ENCODE assay signal across 17 cellular contexts in the genomic region with DNA sequence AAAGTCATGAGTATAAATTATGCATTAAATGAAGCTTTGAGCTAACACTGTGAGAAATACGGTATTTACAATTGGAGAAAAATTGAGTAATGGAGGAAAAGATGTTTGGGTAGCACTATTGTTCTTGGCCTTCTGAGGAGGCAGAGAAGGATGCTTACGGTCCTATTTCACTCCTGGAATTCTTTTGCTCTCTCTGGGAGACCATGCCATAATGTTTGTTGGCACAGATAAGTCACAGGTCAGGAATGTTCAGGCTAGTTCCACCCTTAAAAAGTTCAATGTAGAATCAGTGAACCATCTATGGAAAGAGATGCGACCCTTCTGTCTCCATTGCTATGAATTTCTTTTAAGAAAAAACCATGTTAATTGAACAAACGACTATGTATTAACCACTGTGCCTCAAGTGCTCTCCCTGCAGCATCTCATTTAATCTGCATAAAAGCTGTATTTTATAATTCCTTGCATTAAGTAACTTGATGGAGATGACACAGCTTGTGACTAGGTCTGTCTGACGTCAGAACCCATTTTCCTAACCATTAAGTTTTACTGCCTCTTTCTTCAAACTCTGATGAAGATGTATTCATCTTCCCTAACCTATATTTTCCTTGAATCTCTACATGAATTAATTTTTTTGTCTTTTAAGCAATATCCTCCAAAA. TPM values are rescaled to one million over a fixed set of nuclear protein-coding genes. Genes with fewer than 3 reads are reported as not detected.
DNase-seq lines count a peak whose midpoint lies in the region; ATAC-seq and TF ChIP-seq lines count a peak whose summit lies in the region.
"Had no signal": no experiment of that assay in that cellular context is flagged by ENCODE, and none has a peak within 500 bp of the region (broad histone marks: within the 10 kb centered on the region; RNA-seq: fewer than 3 reads in every experiment).

No MANE protein-coding gene starts in this region.

- peaks cover 69% of the 10 kb centered on the region for H3K4me1 ChIP-seq in CD4-positive, CD25-positive, alpha-beta regulatory T cell (ENCODE audit: control insufficient read depth, insufficient read depth, low read length, poor library complexity, severe bottlenecking)

- peaks cover 29% of the 10 kb centered on the region for H3K36me3 ChIP-seq in CD4-positive, CD25-positive, alpha-beta regulatory T cell (ENCODE audit: control insufficient read depth, insufficient read depth, low read length)
- H3K36me3 ChIP-seq: ovary, Peyer's patch had no signal

- H3K9me3 Mint-ChIP-seq in CD4-positive, CD25-positive, alpha-beta regulatory T cell, result no peaks in the 10 kb centered on the region
- H3K9me3 Mint-ChIP-seq in stimulated activated memory B cell treated with anti-CD40 and anti-IgM and Interleukin-4, amounts not matched to agents 10 μg/mL and 1 μg/mL and 100 μg/mL, for 72 hours, result no peaks in the 10 kb centered on the region
- H3K9me3 Mint-ChIP-seq: brain had no signal

- H3K27me3 ChIP-seq in CD4-positive, CD25-positive, alpha-beta regulatory T cell (ENCODE audit: control insufficient read depth, insufficient read depth, low read length), result no peaks in the 10 kb centered on the region
- H3K27me3 ChIP-seq: ovary, Peyer's patch had no signal

- ATAC-seq in CD4-positive, CD25-positive, alpha-beta regulatory T cell (ENCODE audit: low read depth in 2 of 2), result no peak
- ATAC-seq in T-helper 17 cell (no peak), GM21529 (IDR thresholded peaks at IDR 0.05; ENCODE audit: unreplicated experiment) (no peak), GM18505 (IDR thresholded peaks at IDR 0.05; ENCODE audit: unreplicated experiment) (no peak), omental fat pad (ENCODE audit: low FRiP score) (no peak)
- no peak for ATAC-seq in stimulated activated memory B cell treated with anti-CD40 and anti-IgM and Interleukin-4, amounts not matched to agents 10 μg/mL and 1 μg/mL and 100 μg/mL, for 72 hours

- H3K27ac ChIP-seq in CD4-positive, CD25-positive, alpha-beta regulatory T cell (ENCODE audit: insufficient read depth, low read length, poor library complexity, severe bottlenecking), result peak overlapping the region; percentile 67
- H3K27ac ChIP-seq: C4-2B, ovary, Peyer's patch had no signal

- no peak for TF ChIP-seq POLR2A in GM18505 (IDR thresholded peaks at IDR 0.05; ENCODE audit: borderline replicate concordance, extremely low read depth, insufficient read depth, insufficient read length)

- in situ Hi-C loops in Caki2 (cut with HindIII; ENCODE audit: low pct_unique_long_range_greater_than_20kb, low sequenced_read_pairs), result no loop called here

- peaks cover 44 to 80% (median 68%) of the 10 kb centered on the region in 4 donors for H3K4me1 Mint-ChIP-seq in CD4-positive, CD25-positive, alpha-beta regulatory T cell
- H3K4me1 Mint-ChIP-seq in T-helper 17 cell, result peaks cover 62% of the 10 kb centered on the region
- H3K4me1 Mint-ChIP-seq in stimulated activated memory B cell treated with anti-CD40 and anti-IgM and Interleukin-4, amounts not matched to agents 10 μg/mL and 1 μg/mL and 100 μg/mL, for 72 hours, result peaks cover 63% of the 10 kb centered on the region
- H3K4me1 Mint-ChIP-seq: brain had no signal

- DNase-seq in CD4-positive, CD25-positive, alpha-beta regulatory T cell, result no peak
- DNase-seq in Caki2 (ENCODE audit: low read depth), result peak; percentile 72
- no peak for DNase-seq in T-helper 17 cell
- DNase-seq in fibroblast of pulmonary artery (ENCODE audit: low read depth), result peak; percentile 45
- DNase-seq in omental fat pad (ENCODE audit: low spot score), result no peak
- DNase-seq: activated effector memory CD4-positive, alpha-beta T cell treated with anti-CD3 and anti-CD28 coated beads, Interleukin-2, amount 50 U/mL, for 16 hours; hippocampal formation; NCI-H2107; NCI-H69; ovary; small intestine had no signal

- peak overlapping the region; percentile 37 to 65 (median 52) for H3K4me3 Mint-ChIP-seq in CD4-positive, CD25-positive, alpha-beta regulatory T cell
- no peak overlapping the region for H3K4me3 Mint-ChIP-seq in T-helper 17 cell
- no peak overlapping the region for H3K4me3 Mint-ChIP-seq in stimulated activated memory B cell treated with anti-CD40 and anti-IgM and Interleukin-4, amounts not matched to agents 10 μg/mL and 1 μg/mL and 100 μg/mL, for 72 hours
- H3K4me3 Mint-ChIP-seq: brain had no signal

- peak overlapping the region; percentile 62 for H3K4me3 ChIP-seq in CD4-positive, CD25-positive, alpha-beta regulatory T cell (ENCODE audit: low read depth, low read length)
- no peak overlapping the region for H3K4me3 ChIP-seq in fibroblast of pulmonary artery (replicated peaks; ENCODE audit: low read depth, low read length)
- H3K4me3 ChIP-seq: ovary, Peyer's patch had no signal

- no peak for TF ChIP-seq CTCF in fibroblast of pulmonary artery (IDR thresholded peaks at IDR 0.05; ENCODE audit: low read length, missing control alignments)
- no peak for TF ChIP-seq CTCF in omental fat pad (IDR thresholded peaks at IDR 0.05)

- H3K9me3 ChIP-seq in CD4-positive, CD25-positive, alpha-beta regulatory T cell (ENCODE audit: control insufficient read depth in 2 of 2, low read length in 2 of 2), result no peaks in the 10 kb centered on the region
- H3K9me3 ChIP-seq in T-helper 17 cell (ENCODE audit: control insufficient read depth, low read length, poor library complexity, severe bottlenecking), result no peaks in the 10 kb centered on the region
- H3K9me3 ChIP-seq: ovary, Peyer's patch had no signal

- no peaks in the 10 kb centered on the region for H3K27me3 Mint-ChIP-seq in CD4-positive, CD25-positive, alpha-beta regulatory T cell
- H3K27me3 Mint-ChIP-seq in T-helper 17 cell, result no peaks in the 10 kb centered on the region
- no peaks in the 10 kb centered on the region for H3K27me3 Mint-ChIP-seq in stimulated activated memory B cell treated with anti-CD40 and anti-IgM and Interleukin-4, amounts not matched to agents 10 μg/mL and 1 μg/mL and 100 μg/mL, for 72 hours

- peaks cover 46% of the 10 kb centered on the region for H3K36me3 Mint-ChIP-seq in CD4-positive, CD25-positive, alpha-beta regulatory T cell
- H3K36me3 Mint-ChIP-seq in T-helper 17 cell (ENCODE audit: low read depth), result peaks cover 7% of the 10 kb centered on the region
- H3K36me3 Mint-ChIP-seq in stimulated activated memory B cell treated with anti-CD40 and anti-IgM and Interleukin-4, amounts not matched to agents 10 μg/mL and 1 μg/mL and 100 μg/mL, for 72 hours, result peaks cover 83% of the 10 kb centered on the region
- H3K36me3 Mint-ChIP-seq: brain had no signal

- H3K27ac Mint-ChIP-seq in CD4-positive, CD25-positive, alpha-beta regulatory T cell, result peak overlapping the region; percentile 76 to 87 (median 83)
- H3K27ac Mint-ChIP-seq in T-helper 17 cell, result peak overlapping the region; percentile 94
- H3K27ac Mint-ChIP-seq in stimulated activated memory B cell treated with anti-CD40 and anti-IgM and Interleukin-4, amounts not matched to agents 10 μg/mL and 1 μg/mL and 100 μg/mL, for 72 hours, result no peak overlapping the region
- H3K27ac Mint-ChIP-seq: brain had no signal

RNA-seq across cellular contexts. Expression of a gene that starts 9.5 kb away (rescaled TPM):
- total RNA-seq in CD4-positive, CD25-positive, alpha-beta regulatory T cell, result 50.7 TPM
- 100 to 1,000 TPM in 3 of 4 donors, 10 to 100 TPM in 1; 86.8 to 119 (median 109) TPM for polyA plus RNA-seq in CD4-positive, CD25-positive, alpha-beta regulatory T cell
- total RNA-seq in Caki2 (2014; rRNA removed; shearing (Covaris generic); ENCODE audit: low replicate concordance), result not detected in 2 replicates
- total RNA-seq in T-helper 17 cell, result 10 to 100 TPM; 20.3 to 21.3 TPM
- total RNA-seq in omental fat pad, result 10 to 100 TPM in 3 of 4 donors, 1 to 10 TPM in 1; 8.2 to 22.8 (median 12.9) TPM

RNA-seq across cellular contexts. Expression of a gene that starts 46.6 kb away (rescaled TPM):
- 5.4 TPM for total RNA-seq in CD4-positive, CD25-positive, alpha-beta regulatory T cell
- 1 to 10 TPM; 4.4 to 7.7 (median 6.0) TPM for polyA plus RNA-seq in CD4-positive, CD25-positive, alpha-beta regulatory T cell
- total RNA-seq in Caki2 (2014; rRNA removed; shearing (Covaris generic); ENCODE audit: low replicate concordance), result 2.9 and 7.0 TPM in 2 replicates
- total RNA-seq in T-helper 17 cell (1 to 10 TPM; 6.5 to 8.1 TPM), omental fat pad (10 to 100 TPM in 3 of 4 donors, 1 to 10 TPM in 1; 5.8 to 25.6 (median 11.8) TPM)

Comparison
In these comparisons a context has a peak if more than half of its experiments do, and no peak if none do; other contexts are left out.
1. DNase-seq: peak in Caki2 (single experiment) and fibroblast of pulmonary artery (single experiment); none in CD4-positive, CD25-positive, alpha-beta regulatory T cell (0 of 3), T-helper 17 cell (0 of 3) and omental fat pad (single experiment).
2. H3K4me3 Mint-ChIP-seq: peak in CD4-positive, CD25-positive, alpha-beta regulatory T cell (4 of 4); none in T-helper 17 cell (single experiment) and stimulated activated memory B cell treated with anti-CD40 and anti-IgM and Interleukin-4, amounts not matched to agents 10 μg/mL and 1 μg/mL and 100 μg/mL, for 72 hours (single experiment).